In genomic region chr2:19312949-19313348, GRCh38 we compare ENCODE assay signal across 9 cellular contexts. TPM values are rescaled to one million over a fixed set of nuclear protein-coding genes. Genes with fewer than 3 reads are reported as not detected.
DNase-seq lines count a peak whose midpoint lies in the region.
"Had no signal": no experiment of that assay in that cellular context is flagged by ENCODE, and none has a peak within 500 bp of the region (broad histone marks: within the 10 kb centered on the region; RNA-seq: fewer than 3 reads in every experiment).

No MANE protein-coding gene starts in this region.

- H3K4me3 ChIP-seq in H7 (ENCODE audit: insufficient read depth, low read depth, low read length): no peak overlapping the region

- H3K36me3 ChIP-seq in H7 (replicated peaks; ENCODE audit: control insufficient read depth, insufficient read depth, low read length): no peaks in the 10 kb centered on the region

- in situ Hi-C loops in SK-MEL-5 (cut with HindIII; ENCODE audit: low pct_unique_long_range_greater_than_20kb, low sequenced_read_pairs): no loop called here

- DNase-seq in EH (ENCODE audit: low read depth) (peak; percentile 59), H7 (peak; percentile 36), SK-MEL-5 (ENCODE audit: low read depth, low spot score) (peak; percentile 77), left kidney (ENCODE audit: low read depth, low spot score) (peak; percentile 13), NK-92 (lab: John Stamatoyannopoulos, UW; ENCODE audit: unreplicated experiment) (no peak), NCI-H1048 (lab: John Stamatoyannopoulos, UW) (no peak), T-helper 1 cell (no peak), middle frontal gyrus (ENCODE audit: extremely low spot score, low spot score) (no peak)
- DNase-seq: stimulated activated naive B cell treated with anti-CD40 and anti-IgM and Interleukin-4, amounts not matched to agents 10 μg/mL and 1 μg/mL and 100 μg/mL, for 72 hours had no signal

- H3K27me3 ChIP-seq in H7 (ENCODE audit: control insufficient read depth, insufficient read depth, low read length): no peaks in the 10 kb centered on the region

RNA-seq across cellular contexts. Expression of gene OSR1, which starts 45.5 kb away (rescaled TPM):
- 0.44 TPM in 1 of 2 replicates, not detected in the other for total RNA-seq in H7 (2014; rRNA removed; shearing (Covaris generic))
- total RNA-seq in SK-MEL-5 (2014; rRNA removed; shearing (Covaris generic)): not detected in 2 replicates
- polyA plus RNA-seq in SK-MEL-5 (2015; cell fraction: cytosol; rRNA removed): not detected in 2 replicates
- not detected in 2 replicates for polyA plus RNA-seq in SK-MEL-5 (2015; cell fraction: nucleus; rRNA removed)

Comparison
In these comparisons a context has a peak if more than half of its experiments do, and no peak if none do; other contexts are left out.
1. DNase-seq: peak in EH (single experiment), H7 (single experiment), SK-MEL-5 (single experiment) and left kidney (single experiment); none in NK-92 (single experiment), NCI-H1048 (single experiment), T-helper 1 cell (0 of 5) and middle frontal gyrus (single experiment).